8 cellular contexts compared by ENCODE assay signal in genomic region chr3:53254810-53255359, GRCh38. TPM values are rescaled to one million over a fixed set of nuclear protein-coding genes. Genes with fewer than 3 reads are reported as not detected.
DNase-seq lines count a peak whose midpoint lies in the region; ATAC-seq and TF ChIP-seq lines count a peak whose summit lies in the region.

No MANE protein-coding gene starts in this region.

- H4K20me1 ChIP-seq in DOHH2 (ENCODE audit: control insufficient read depth, insufficient read depth, low read depth, low read length) (peaks cover 37% of the 10 kb centered on the region), smooth muscle cell (ENCODE audit: low read depth) (peaks cover 56% of the 10 kb centered on the region)

- in situ Hi-C loops in KBM-7 (cut with MboI; ENCODE audit: low pct_unique_long_range_greater_than_20kb, low sequenced_read_pairs) = no loop called here

- H3K4me3 ChIP-seq in DOHH2 (ENCODE audit: low read length) (peak overlapping the region; percentile 93), cardiac fibroblast (replicated peaks in 1 of 2; ENCODE audit: low read depth in 2 of 2, low read length in 2 of 2) (peak overlapping the region; percentile 92 to 94), smooth muscle cell (peak overlapping the region; percentile 98)

- ATAC-seq in GM21526 (IDR thresholded peaks at IDR 0.05; ENCODE audit: low FRiP score, unreplicated experiment) = peak; percentile 41

- H3F3A ChIP-seq in DOHH2 (ENCODE audit: control insufficient read depth, insufficient read depth) = peaks cover 20% of the 10 kb centered on the region
- H3F3A ChIP-seq in smooth muscle cell (ENCODE audit: low read depth) = peaks cover 9% of the 10 kb centered on the region

- H3K4me1 ChIP-seq in DOHH2 (ENCODE audit: control insufficient read depth, low read length) = peaks cover 50% of the 10 kb centered on the region
- H3K4me1 ChIP-seq in smooth muscle cell (ENCODE audit: low read depth) = peaks cover 31% of the 10 kb centered on the region

- H3K9ac ChIP-seq in smooth muscle cell (ENCODE audit: low read depth) = peak overlapping the region; percentile 71

- H3K79me2 ChIP-seq in DOHH2 (ENCODE audit: control insufficient read depth, low read length) (peaks cover 63% of the 10 kb centered on the region), smooth muscle cell (ENCODE audit: low read depth) (peaks cover 56% of the 10 kb centered on the region)

- H3K27ac ChIP-seq in DOHH2 (ENCODE audit: low read depth, low read length) = peak overlapping the region; percentile 92
- peak overlapping the region; percentile 60 for H3K27ac ChIP-seq in smooth muscle cell (ENCODE audit: low read depth)

- no peaks in the 10 kb centered on the region for H3K9me2 ChIP-seq in DOHH2 (replicated peaks; ENCODE audit: control insufficient read depth, low read length)

- H3K4me2 ChIP-seq in DOHH2 (ENCODE audit: low read length) (peak overlapping the region; percentile 96), smooth muscle cell (peak overlapping the region; percentile 100)

- H3K9me3 ChIP-seq in DOHH2 (ENCODE audit: control insufficient read depth, insufficient read depth, low read length) (no peaks in the 10 kb centered on the region), smooth muscle cell (replicated peaks; ENCODE audit: low read depth) (no peaks in the 10 kb centered on the region)

- H3K36me3 ChIP-seq in DOHH2 (ENCODE audit: control insufficient read depth, low read length) = peaks cover 49% of the 10 kb centered on the region
- no peaks in the 10 kb centered on the region for H3K36me3 ChIP-seq in smooth muscle cell (ENCODE audit: low read depth)

- TF ChIP-seq CTCF in DOHH2 (IDR thresholded peaks at IDR 0.05; ENCODE audit: low read depth, low read length, poor library complexity, severe bottlenecking) = no peak
- no peak for TF ChIP-seq CTCF in cardiac fibroblast (IDR thresholded peaks at IDR 0.05; ENCODE audit: low read depth, low read length)
- no peak for TF ChIP-seq CTCF in smooth muscle cell (IDR thresholded peaks at IDR 0.05; ENCODE audit: borderline replicate concordance, insufficient read depth, poor library complexity, severe bottlenecking)

- DNase-seq in KBM-7 = peak; percentile 68
- DNase-seq in UCSD-AML1 (lab: John Stamatoyannopoulos, UW; ENCODE audit: unreplicated experiment) = peak; percentile 66
- DNase-seq in cardiac fibroblast (ENCODE audit: low read depth in 2 of 2) = peak; percentile 62 to 67
- DNase-seq in inferior parietal cortex (ENCODE audit: extremely low spot score) = peak; percentile 30
- no peak for DNase-seq in smooth muscle cell (lab: John Stamatoyannopoulos, UW; ENCODE audit: unreplicated experiment)
- no peak for DNase-seq in middle frontal gyrus (ENCODE audit: extremely low spot score, low spot score)

- H3K27me3 ChIP-seq in DOHH2 (ENCODE audit: control insufficient read depth, low read length) (no peaks in the 10 kb centered on the region), smooth muscle cell (ENCODE audit: low read depth) (no peaks in the 10 kb centered on the region)

- H2AFZ ChIP-seq in smooth muscle cell (ENCODE audit: low read depth) = peak overlapping the region; percentile 49

- under 1% methylated on average over 16 of the region's 21 CpGs for WGBS in smooth muscle cell (ENCODE audit: low lambda C conversion rate)

RNA-seq across cellular contexts. Expression of gene TKT, which starts 0.9 kb away (rescaled TPM):
- total RNA-seq in smooth muscle cell = 106 and 138 TPM in 2 replicates
- polyA plus RNA-seq in smooth muscle cell = 124 and 144 TPM in 2 replicates

Comparison
In these comparisons a context has a peak if more than half of its experiments do, and no peak if none do; other contexts are left out.
1. DNase-seq: peak in KBM-7 (single experiment), UCSD-AML1 (single experiment), cardiac fibroblast (2 of 2) and inferior parietal cortex (single experiment); none in smooth muscle cell (single experiment) and middle frontal gyrus (single experiment).
2. Peak in every context shown above with its lines, with median percentiles within 50 percentile points of each other: H3K4me3 ChIP-seq.